1 cellular context compared by ENCODE assay signal in genomic region chr16:27982184-27982583, GRCh38.
TF ChIP-seq lines count a peak whose summit lies in the region.

No MANE protein-coding gene starts in this region.

TF ChIP-seq in HepG2, 621 proteins besides CTCF, POLR2A, EP300 and RAD21 (continued from another document):
- TF ChIP-seq USF2 (IDR thresholded peaks at IDR 0.05; ENCODE audit: low read depth, low read length) (peak; percentile 93), USF2 (CRISPR knock-in tag; IDR thresholded peaks at IDR 0.05; ENCODE audit: borderline replicate concordance) (peak; percentile 76; the same call in 1 of the 2 replicates), ZNF224 (CRISPR knock-in tag; IDR thresholded peaks at IDR 0.05) (no peak), RAD51 (IDR thresholded peaks at IDR 0.05; ENCODE audit: borderline replicate concordance) (peak; percentile 93), ZNF784 (CRISPR knock-in tag; IDR thresholded peaks at IDR 0.05; ENCODE audit: borderline replicate concordance) (no peak), ZNF143 (CRISPR knock-in tag; IDR thresholded peaks at IDR 0.05) (peak; percentile 75), HES4 (CRISPR knock-in tag; IDR thresholded peaks at IDR 0.05; ENCODE audit: borderline replicate concordance) (no peak)
